In the genomic region with DNA sequence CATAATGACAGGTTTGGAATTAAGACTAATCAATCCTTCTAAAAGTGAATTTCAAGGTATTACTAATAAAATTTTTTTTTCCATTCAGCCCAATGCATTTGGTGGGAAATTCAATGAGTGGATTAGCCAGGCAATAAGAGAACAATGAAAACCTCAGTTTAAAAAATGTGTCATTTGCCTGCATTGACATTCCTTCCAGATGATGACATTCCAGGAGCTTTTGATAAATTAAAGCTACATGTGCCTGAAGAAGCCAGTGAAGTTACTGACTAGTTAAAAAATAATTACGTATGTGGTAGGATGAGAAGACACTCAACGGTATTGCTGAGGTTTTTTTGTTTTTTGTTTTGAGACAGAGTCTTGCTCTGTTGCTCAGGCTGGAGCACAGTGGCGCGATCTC, we compare ENCODE assay signal across 26 cellular contexts. TPM values are rescaled to one million over a fixed set of nuclear protein-coding genes. Genes with fewer than 3 reads are reported as not detected.
DNase-seq lines count a peak whose midpoint lies in the region; ATAC-seq, FAIRE-seq and TF ChIP-seq lines count a peak whose summit lies in the region.
"Had no signal": no experiment of that assay in that cellular context is flagged by ENCODE, and none has a peak within 500 bp of the region (broad histone marks: within the 10 kb centered on the region; RNA-seq: fewer than 3 reads in every experiment).

No MANE protein-coding gene starts in this region.

- 93 to 95% methylated on average over 3 to 4 of the region's 4 CpGs for WGBS in endodermal cell (ENCODE audit: insufficient coverage in 1 of 2, insufficient read length in 1 of 2), 2 experiments

- POLR2A ChIA-PET in A673 (lab: Charles Lee; ENCODE audit: low non-redundant PET) (no interaction called here), Caco-2 (lab: Charles Lee) (no interaction called here)
- POLR2A ChIA-PET in activated CD4-positive, alpha-beta T cell treated with anti-CD3 and anti-CD28 coated beads for 36 hours (lab: Charles Lee) = no interaction called here

- H3K36me3 ChIP-seq in A673 (ENCODE audit: insufficient read depth, low read length, poor library complexity, severe bottlenecking) (no peaks in the 10 kb centered on the region), endodermal cell (ENCODE audit: control insufficient read depth, insufficient read depth, low read length) (no peaks in the 10 kb centered on the region), ascending aorta (no peaks in the 10 kb centered on the region), Caco-2 (ENCODE audit: control insufficient read depth, insufficient read depth, low read length) (no peaks in the 10 kb centered on the region)
- H3K36me3 ChIP-seq: tibial artery had no signal

- ATAC-seq in activated CD4-positive, alpha-beta T cell treated with anti-CD3 and anti-CD28 coated beads for 36 hours = no peak
- ATAC-seq: naive thymus-derived CD8-positive, alpha-beta T cell; stimulated activated naive CD8-positive, alpha-beta T cell treated with anti-CD3 and anti-CD28 coated beads, Interleukin-15, amount 100 ng/mL, for 72 hours had no signal

- H3K4me1 ChIP-seq in A673 (ENCODE audit: insufficient read depth, low read length, poor library complexity, severe bottlenecking) (no peaks in the 10 kb centered on the region), endodermal cell (ENCODE audit: control insufficient read depth, insufficient read depth, low read length) (no peaks in the 10 kb centered on the region), ascending aorta (no peaks in the 10 kb centered on the region), Caco-2 (no peaks in the 10 kb centered on the region; the same call in 1 of the 2 replicates)
- H3K4me1 ChIP-seq: tibial artery had no signal

- DNase-seq in A673 (ENCODE audit: low spot score) (peak; percentile 41), H54 (ENCODE audit: insufficient read length, low spot score) (no peak), RPMI7951 (ENCODE audit: low read depth) (peak; percentile 28), endodermal cell (no peak), DMS114 treated with DMSO at 0.1 percent for 48 hours (lab: John Stamatoyannopoulos, UW; ENCODE audit: unreplicated experiment) (no peak), ascending aorta (ENCODE audit: low spot score in 2 of 2) (no peak), Caco-2 (no peak)
- DNase-seq in activated CD4-positive, alpha-beta T cell treated with anti-CD3 and anti-CD28 coated beads for 36 hours = no peak
- DNase-seq: activated CD4-positive, alpha-beta T cell treated with anti-CD3 and anti-CD28 coated beads for 48 hours; activated gamma-delta T cell; activated T-cell treated with anti-CD3 and anti-CD28 coated beads, Interleukin-2, amount 50 U/mL, for 1 hour; CD4-positive, alpha-beta memory T cell; cerebellar nuclear complex; midbrain; naive thymus-derived CD8-positive, alpha-beta T cell; NCI-H1436 treated with DMSO at 0.1 percent for 48 hours; NCI-H748 treated with DMSO at 0.1 percent for 48 hours; retina; small intestine; stimulated activated CD8-positive, alpha-beta memory T cell treated with anti-CD3 and anti-CD28 coated beads, Interleukin-4, amount 100 ng/mL, for 48 hours; stimulated activated naive CD8-positive, alpha-beta T cell treated with anti-CD3 and anti-CD28 coated beads, Interleukin-15, amount 100 ng/mL, for 72 hours; T-helper 9 cell; tibial artery had no signal

- TF ChIP-seq CTCF in A673 (conservative IDR thresholded peaks at IDR 0.05; ENCODE audit: low read depth, low read length) (no peak), endodermal cell (conservative IDR thresholded peaks at IDR 0.05) (no peak), ascending aorta (IDR thresholded peaks at IDR 0.05) (no peak), Caco-2 (IDR thresholded peaks at IDR 0.05; ENCODE audit: insufficient read depth in 1 of 2, low read depth in 1 of 2, low read length in 1 of 2, severe bottlenecking in 1 of 2, unreplicated experiment in 1 of 2) (no peak)

- no peak overlapping the region for H3K4me3 ChIP-seq in A673 (ENCODE audit: low read depth, low read length, poor library complexity, severe bottlenecking)
- H3K4me3 ChIP-seq in endodermal cell (ENCODE audit: low read length) = no peak overlapping the region
- H3K4me3 ChIP-seq in ascending aorta = no peak overlapping the region
- no peak overlapping the region for H3K4me3 ChIP-seq in Caco-2 (ENCODE audit: low read depth, low read length)
- H3K4me3 ChIP-seq: tibial artery had no signal

- no peaks in the 10 kb centered on the region for H3K27me3 ChIP-seq in A673 (replicated peaks; ENCODE audit: insufficient read depth, low read depth, low read length, poor library complexity)
- H3K27me3 ChIP-seq in endodermal cell (ENCODE audit: control insufficient read depth, insufficient read depth, low read length, poor library complexity, severe bottlenecking) = no peaks in the 10 kb centered on the region
- H3K27me3 ChIP-seq in ascending aorta = no peaks in the 10 kb centered on the region
- no peaks in the 10 kb centered on the region for H3K27me3 ChIP-seq in Caco-2 (replicated peaks; ENCODE audit: control insufficient read depth, insufficient read depth, low read length)
- H3K27me3 ChIP-seq: tibial artery had no signal

- CTCF ChIA-PET in A673 (lab: Charles Lee) = no interaction called here
- CTCF ChIA-PET in activated CD4-positive, alpha-beta T cell treated with anti-CD3 and anti-CD28 coated beads for 36 hours (lab: Charles Lee) = no interaction called here
- CTCF ChIA-PET in Caco-2 (lab: Charles Lee) = no interaction called here

- no peaks in the 10 kb centered on the region for H3K36me3 Mint-ChIP-seq in endodermal cell (ENCODE audit: low read depth)
- no peaks in the 10 kb centered on the region for H3K36me3 Mint-ChIP-seq in activated CD4-positive, alpha-beta T cell treated with anti-CD3 and anti-CD28 coated beads for 36 hours (ENCODE audit: low read depth)
- H3K36me3 Mint-ChIP-seq in Caco-2 (ENCODE audit: insufficient read depth, unreplicated experiment) = no peaks in the 10 kb centered on the region
- H3K36me3 Mint-ChIP-seq: naive thymus-derived CD8-positive, alpha-beta T cell had no signal

- H3K4me1 Mint-ChIP-seq in endodermal cell = no peaks in the 10 kb centered on the region
- H3K4me1 Mint-ChIP-seq in activated CD4-positive, alpha-beta T cell treated with anti-CD3 and anti-CD28 coated beads for 36 hours = no peaks in the 10 kb centered on the region
- no peaks in the 10 kb centered on the region for H3K4me1 Mint-ChIP-seq in Caco-2 (ENCODE audit: low read depth, unreplicated experiment)

- H3K9me3 ChIP-seq in A673 (ENCODE audit: low read depth, low read length, poor library complexity, severe bottlenecking) (no peaks in the 10 kb centered on the region), endodermal cell (ENCODE audit: control insufficient read depth, low read length) (no peaks in the 10 kb centered on the region), ascending aorta (no peaks in the 10 kb centered on the region), Caco-2 (no peaks in the 10 kb centered on the region)
- H3K9me3 ChIP-seq: tibial artery had no signal

- peaks cover 22% of the 10 kb centered on the region for H3K27me3 Mint-ChIP-seq in endodermal cell (ENCODE audit: insufficient read depth)
- H3K27me3 Mint-ChIP-seq in activated CD4-positive, alpha-beta T cell treated with anti-CD3 and anti-CD28 coated beads for 36 hours = no peaks in the 10 kb centered on the region
- H3K27me3 Mint-ChIP-seq in Caco-2 (ENCODE audit: insufficient read depth, unreplicated experiment) = peaks cover under 1% of the 10 kb centered on the region

- intact Hi-C loops in A673 (cut with micrococcal nuclease; ENCODE audit: unreplicated experiment) (no loop called here), ascending aorta (cut with DNase I) (no loop called here), Caco-2 (cut with micrococcal nuclease; ENCODE audit: unreplicated experiment) (no loop called here)
- intact Hi-C loops in activated CD4-positive, alpha-beta T cell treated with anti-CD3 and anti-CD28 coated beads for 36 hours (cut with DNase I, micrococcal nuclease) = no loop called here

- H3K9me3 Mint-ChIP-seq in endodermal cell = peaks cover 8% of the 10 kb centered on the region
- H3K9me3 Mint-ChIP-seq in activated CD4-positive, alpha-beta T cell treated with anti-CD3 and anti-CD28 coated beads for 36 hours (ENCODE audit: low read depth) = no peaks in the 10 kb centered on the region
- H3K9me3 Mint-ChIP-seq in Caco-2 (ENCODE audit: unreplicated experiment) = no peaks in the 10 kb centered on the region
- H3K9me3 Mint-ChIP-seq: naive thymus-derived CD8-positive, alpha-beta T cell; stimulated activated naive CD8-positive, alpha-beta T cell treated with anti-CD3 and anti-CD28 coated beads, Interleukin-15, amount 100 ng/mL, for 72 hours had no signal

- H3K27ac Mint-ChIP-seq in endodermal cell (peak overlapping the region; percentile 5), Caco-2 (ENCODE audit: unreplicated experiment) (no peak overlapping the region)
- H3K27ac Mint-ChIP-seq in activated CD4-positive, alpha-beta T cell treated with anti-CD3 and anti-CD28 coated beads for 36 hours = no peak overlapping the region
- H3K27ac Mint-ChIP-seq: CD4-positive, alpha-beta memory T cell; naive thymus-derived CD8-positive, alpha-beta T cell; stimulated activated naive CD8-positive, alpha-beta T cell treated with anti-CD3 and anti-CD28 coated beads, Interleukin-15, amount 100 ng/mL, for 72 hours had no signal

- no peak for TF ChIP-seq POLR2A in H54 (IDR thresholded peaks at IDR 0.05; ENCODE audit: low read depth, low read length)

- peak; percentile 33 for FAIRE-seq in H54 (lab: Jason Lieb, UNC)
- FAIRE-seq: A204.1, endothelial cell of umbilical vein, small intestine had no signal

- BruUV-seq in A673 (replicated peaks; lab: Mats Ljungman, UMichigan) (no TSS peak), Caco-2 (replicated peaks; lab: Mats Ljungman, UMichigan) (no TSS peak)

- H3K27ac ChIP-seq in A673 (ENCODE audit: low read depth, low read length, poor library complexity, severe bottlenecking) (no peak overlapping the region), endodermal cell (ENCODE audit: low read depth, low read length) (no peak overlapping the region), ascending aorta (no peak overlapping the region)
- H3K27ac ChIP-seq: tibial artery, VCaP had no signal

- no peak overlapping the region for H3K9ac ChIP-seq in endodermal cell (ENCODE audit: extremely low read depth, low read length, poor library complexity, severe bottlenecking)

- H3K4me3 Mint-ChIP-seq in endodermal cell (no peak overlapping the region), Caco-2 (ENCODE audit: unreplicated experiment) (no peak overlapping the region)
- H3K4me3 Mint-ChIP-seq in activated CD4-positive, alpha-beta T cell treated with anti-CD3 and anti-CD28 coated beads for 36 hours = no peak overlapping the region
- H3K4me3 Mint-ChIP-seq: CD4-positive, alpha-beta memory T cell; naive thymus-derived CD8-positive, alpha-beta T cell; stimulated activated naive CD8-positive, alpha-beta T cell treated with anti-CD3 and anti-CD28 coated beads, Interleukin-15, amount 100 ng/mL, for 72 hours had no signal

RNA-seq across cellular contexts. Expression of gene RC3H1, which starts 37.9 kb away (rescaled TPM):
- total RNA-seq in A673 (2021) (27.2 and 28.0 TPM in 2 replicates), endodermal cell (10 to 100 TPM; 43.5 to 51.9 TPM), ascending aorta (5.1 TPM), Caco-2 (2022) (29.2 and 36.3 TPM in 2 replicates)
- total RNA-seq in RPMI7951 (2014; rRNA removed; shearing (Covaris generic)) = 10.5 and 11.4 TPM in 2 replicates
- polyA plus RNA-seq in endodermal cell (2013, experiment 1 of 2) = 8.3 TPM
- polyA plus RNA-seq in endodermal cell (2013, experiment 2 of 2) = 15.8 TPM
- 10 to 100 TPM; 27.3 to 37.0 TPM for total RNA-seq in activated CD4-positive, alpha-beta T cell treated with anti-CD3 and anti-CD28 coated beads for 36 hours

Comparison
In these comparisons a context has a peak if more than half of its experiments do, and no peak if none do; other contexts are left out.
1. DNase-seq: peak in A673 (single experiment) and RPMI7951 (single experiment); none in H54 (single experiment), endodermal cell (single experiment), DMS114 treated with DMSO at 0.1 percent for 48 hours (single experiment), activated CD4-positive, alpha-beta T cell treated with anti-CD3 and anti-CD28 coated beads for 36 hours (single experiment), ascending aorta (0 of 2) and Caco-2 (0 of 2).